Comparison of ENCODE assay signal across 17 cellular contexts in the genomic region with DNA sequence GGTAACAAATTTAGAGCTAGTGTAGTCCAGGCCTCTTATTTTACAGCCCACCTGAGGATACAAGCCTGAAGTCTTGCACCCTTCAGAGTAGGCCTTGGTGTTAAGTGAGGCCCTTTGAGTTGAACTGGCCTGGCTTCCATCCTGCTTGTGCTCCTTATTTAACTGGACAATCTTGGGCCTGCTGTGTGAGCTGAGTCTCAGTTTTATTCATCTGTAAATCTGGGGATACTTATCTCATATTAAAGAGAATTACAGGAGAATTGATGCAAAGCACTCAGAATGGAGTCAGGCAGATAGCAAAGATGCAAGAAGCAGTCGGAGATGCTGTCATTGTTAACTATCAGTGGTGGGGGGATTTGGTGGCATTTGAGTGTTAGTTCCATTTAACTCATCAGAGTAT.
"Had no signal": no experiment of that assay in that cellular context is flagged by ENCODE, and none has a peak within 500 bp of the region (broad histone marks: within the 10 kb centered on the region; RNA-seq: fewer than 3 reads in every experiment).

No MANE protein-coding gene starts in this region.

- H3K36me3 Mint-ChIP-seq: mesothelial cell of epicardium had no signal

- H3K4me3 ChIP-seq: cardiac muscle cell, hepatocyte, lung, ovary, tibial nerve had no signal

- FAIRE-seq: urothelium cell line had no signal

- H3K27ac ChIP-seq: cardiac muscle cell, hepatocyte, ovary had no signal

- H3K9me3 ChIP-seq: ovary, tibial nerve had no signal

- H3K9me3 Mint-ChIP-seq: activated B cell treated with CpG ODN at 0.5 μM for 24 hours; activated CD4-positive, alpha-beta memory T cell treated with anti-CD3 and anti-CD28 coated beads, Interleukin-2, amount 10 ng/mL, durations not matched to agents 7 days and 5 days; activated naive CD4-positive, alpha-beta T cell treated with anti-CD3 and anti-CD28 coated beads for 36 hours; activated T-helper 2 cell treated with anti-CD3 and anti-CD28 coated beads, Interferon-gamma antibody, Interleukin-2, Interleukin-4, amounts not matched to agents 10 μg/mL and 5 μg/mL and 100 μg/mL, durations not matched to agents 14 hours and 24 hours and 36 hours; mesothelial cell of epicardium; stimulated activated memory B cell treated with anti-CD40 and anti-IgM and Interleukin-4, amounts not matched to agents 10 μg/mL and 1 μg/mL and 100 μg/mL, for 72 hours had no signal

- DNase-seq: activated B cell treated with CpG ODN at 0.5 μM for 24 hours; activated CD4-positive, alpha-beta memory T cell treated with anti-CD3 and anti-CD28 coated beads, Interleukin-2, amount 10 ng/mL, durations not matched to agents 7 days and 5 days; activated CD4-positive, alpha-beta T cell treated with anti-CD3 and anti-CD28 coated beads for 4 hours; activated CD8-positive, alpha-beta memory T cell treated with anti-CD3 and anti-CD28 coated beads, Interleukin-2, amount 10 ng/mL, durations not matched to agents 7 days and 5 days; activated naive CD4-positive, alpha-beta T cell treated with anti-CD3 and anti-CD28 coated beads for 36 hours; left colon; ovary; stimulated activated CD4-positive, alpha-beta T cell treated with anti-CD3 and anti-CD28 coated beads, Interleukin-4, amount 100 ng/mL, for 24 hours had no signal

- H3K27me3 Mint-ChIP-seq: activated B cell treated with CpG ODN at 0.5 μM for 24 hours; activated CD4-positive, alpha-beta memory T cell treated with anti-CD3 and anti-CD28 coated beads, Interleukin-2, amount 10 ng/mL, durations not matched to agents 7 days and 5 days; activated CD8-positive, alpha-beta memory T cell treated with anti-CD3 and anti-CD28 coated beads, Interleukin-2, amount 10 ng/mL, durations not matched to agents 7 days and 5 days; stimulated activated memory B cell treated with anti-CD40 and anti-IgM and Interleukin-4, amounts not matched to agents 10 μg/mL and 1 μg/mL and 100 μg/mL, for 72 hours had no signal

- H3K36me3 ChIP-seq: cardiac muscle cell, ovary, tibial nerve had no signal

- H3K27me3 ChIP-seq: cardiac muscle cell, hepatocyte, ovary, tibial nerve had no signal

- H3K4me3 Mint-ChIP-seq: activated B cell treated with CpG ODN at 0.5 μM for 24 hours; activated CD4-positive, alpha-beta memory T cell treated with anti-CD3 and anti-CD28 coated beads, Interleukin-2, amount 10 ng/mL, durations not matched to agents 7 days and 5 days; activated CD8-positive, alpha-beta memory T cell treated with anti-CD3 and anti-CD28 coated beads, Interleukin-2, amount 10 ng/mL, durations not matched to agents 7 days and 5 days; activated naive CD4-positive, alpha-beta T cell treated with anti-CD3 and anti-CD28 coated beads for 36 hours; mesothelial cell of epicardium; stimulated activated memory B cell treated with anti-CD40 and anti-IgM and Interleukin-4, amounts not matched to agents 10 μg/mL and 1 μg/mL and 100 μg/mL, for 72 hours had no signal

- ATAC-seq: activated CD8-positive, alpha-beta memory T cell treated with anti-CD3 and anti-CD28 coated beads, Interleukin-2, amount 10 ng/mL, durations not matched to agents 7 days and 5 days; sciatic nerve; stimulated activated memory B cell treated with anti-CD40 and anti-IgM and Interleukin-4, amounts not matched to agents 10 μg/mL and 1 μg/mL and 100 μg/mL, for 72 hours had no signal

- H3K27ac Mint-ChIP-seq: activated B cell treated with CpG ODN at 0.5 μM for 24 hours; activated CD4-positive, alpha-beta memory T cell treated with anti-CD3 and anti-CD28 coated beads, Interleukin-2, amount 10 ng/mL, durations not matched to agents 7 days and 5 days; activated CD8-positive, alpha-beta memory T cell treated with anti-CD3 and anti-CD28 coated beads, Interleukin-2, amount 10 ng/mL, durations not matched to agents 7 days and 5 days; activated naive CD4-positive, alpha-beta T cell treated with anti-CD3 and anti-CD28 coated beads for 36 hours; activated T-helper 2 cell treated with anti-CD3 and anti-CD28 coated beads, Interferon-gamma antibody, Interleukin-2, Interleukin-4, amounts not matched to agents 10 μg/mL and 5 μg/mL and 100 μg/mL, durations not matched to agents 14 hours and 24 hours and 36 hours; mesothelial cell of epicardium; stimulated activated memory B cell treated with anti-CD40 and anti-IgM and Interleukin-4, amounts not matched to agents 10 μg/mL and 1 μg/mL and 100 μg/mL, for 72 hours had no signal
